ENCODE assay signal across 2 cellular contexts in the genomic region with DNA sequence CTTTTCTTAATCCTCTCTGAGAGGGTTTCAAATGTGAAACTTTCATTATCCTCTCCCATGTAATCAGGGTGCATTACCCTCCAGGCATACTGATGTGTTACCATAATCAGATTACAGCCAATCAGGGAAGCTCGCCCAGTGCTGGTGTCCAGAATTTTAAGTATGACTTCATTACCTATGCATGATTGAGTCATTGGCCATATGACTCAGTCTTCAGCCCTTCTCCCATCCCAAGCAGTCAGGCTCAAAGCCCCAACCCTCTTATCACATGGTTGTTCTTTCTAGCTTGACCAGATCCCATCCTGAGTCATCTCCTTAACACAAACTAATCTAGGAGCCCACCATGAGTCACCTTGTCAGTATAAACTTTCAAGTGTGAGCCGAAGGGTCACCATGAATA.
TF ChIP-seq lines count a peak whose summit lies in the region.

No MANE protein-coding gene starts in this region.

TF ChIP-seq in GM12878, 131 proteins besides CTCF, POLR2A, EP300 and RAD21:
- TF ChIP-seq RELA (IDR thresholded peaks at IDR 0.05; ENCODE audit: borderline replicate concordance, partially characterized antibody) (no peak), IRF4 (IDR thresholded peaks at IDR 0.05; ENCODE audit: low read depth, low read length) (no peak), NR2C1 (IDR thresholded peaks at IDR 0.05) (no peak), SKIL (IDR thresholded peaks at IDR 0.05; ENCODE audit: low read depth, poor library complexity, severe bottlenecking) (no peak), SMC3 (IDR thresholded peaks at IDR 0.05; ENCODE audit: borderline replicate concordance, low read length) (no peak), NR2C2 (IDR thresholded peaks at IDR 0.05; ENCODE audit: borderline replicate concordance, control insufficient read depth, insufficient read length, low read depth) (no peak), SMAD1 (IDR thresholded peaks at IDR 0.05; ENCODE audit: low read depth, partially characterized antibody) (no peak), MLLT1 (IDR thresholded peaks at IDR 0.05) (no peak)
TF ChIP-seq in GM12878: peak in this region for 0.

TF ChIP-seq in HepG2, 621 proteins besides CTCF, POLR2A, EP300 and RAD21 (continued from another document):
- TF ChIP-seq CREBL2 (CRISPR knock-in tag; IDR thresholded peaks at IDR 0.05; ENCODE audit: borderline replicate concordance) (no peak), HCFC1 (IDR thresholded peaks at IDR 0.05; ENCODE audit: low read depth, low read length) (no peak), ZNF713 (CRISPR knock-in tag; IDR thresholded peaks at IDR 0.05) (no peak), ZMAT3 (CRISPR knock-in tag; conservative IDR thresholded peaks at IDR 0.05) (no peak)
- TF ChIP-seq, protein P1, sequence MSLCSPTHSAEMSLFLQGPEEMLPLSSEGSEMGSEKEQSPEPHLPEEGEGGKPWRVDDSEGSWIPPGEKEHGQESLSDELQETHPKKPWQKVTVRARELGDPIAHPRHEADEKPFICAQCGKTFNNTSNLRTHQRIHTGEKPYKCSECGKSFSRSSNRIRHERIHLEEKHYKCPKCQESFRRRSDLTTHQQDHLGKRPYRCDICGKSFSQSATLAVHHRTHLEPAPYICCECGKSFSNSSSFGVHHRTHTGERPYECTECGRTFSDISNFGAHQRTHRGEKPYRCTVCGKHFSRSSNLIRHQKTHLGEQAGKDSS (CRISPR knock-in tag; IDR thresholded peaks at IDR 0.05; ENCODE audit: borderline replicate concordance, low read depth), result no peak
TF ChIP-seq in HepG2: peak in this region for 0.
